In the genomic region with DNA sequence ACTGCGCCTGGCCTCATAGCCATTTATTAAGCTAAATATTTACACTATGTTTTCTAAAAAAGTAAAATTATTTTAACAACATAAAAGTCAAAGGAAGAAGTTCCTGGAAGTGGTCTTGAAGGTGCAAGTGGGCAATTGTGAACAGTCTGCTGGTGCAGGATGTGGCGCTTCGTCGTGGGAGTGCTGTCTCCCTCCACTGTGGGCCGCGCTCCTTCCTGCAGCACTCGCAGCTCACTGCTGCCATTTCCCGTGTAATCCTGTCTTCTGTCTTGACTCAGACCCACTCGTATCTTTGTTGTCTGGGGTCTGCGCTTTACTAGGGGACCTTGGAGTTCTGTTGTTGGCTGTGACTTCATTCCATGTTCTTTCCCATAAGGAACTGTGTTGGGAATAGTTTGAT, we compare ENCODE assay signal across 15 cellular contexts. TPM values are rescaled to one million over a fixed set of nuclear protein-coding genes. Genes with fewer than 3 reads are reported as not detected.
DNase-seq lines count a peak whose midpoint lies in the region; ATAC-seq and TF ChIP-seq lines count a peak whose summit lies in the region.
"Had no signal": no experiment of that assay in that cellular context is flagged by ENCODE, and none has a peak within 500 bp of the region (broad histone marks: within the 10 kb centered on the region; RNA-seq: fewer than 3 reads in every experiment).

No MANE protein-coding gene starts in this region.

- H2AK5ac ChIP-seq in neuronal stem cell (ENCODE audit: low read depth, low read length), result no peak overlapping the region

- POLR2A ChIA-PET in CD4-positive, alpha-beta T cell (lab: Charles Lee), result interaction anchor here (0.8 to 1.5 kb wide), 5 partner anchors 9 to 162 kb away, joined by 3 to 5 read pairs (median 4); no protein-coding TSS in a partner anchor

- peaks cover 3 to 54% of the 10 kb centered on the region in 2 donors for H3K36me3 ChIP-seq in neuronal stem cell (replicated peaks in 1 of 2; ENCODE audit: control insufficient read depth in 2 of 2, insufficient read depth in 2 of 2, low read length in 2 of 2)
- H3K36me3 ChIP-seq: upper lobe of left lung had no signal

- H3K79me1 ChIP-seq in neuronal stem cell (ENCODE audit: low read depth, low read length), result peaks cover 5% of the 10 kb centered on the region

- H3K9ac ChIP-seq in neuronal stem cell (ENCODE audit: low read depth, low read length, poor library complexity), result peak overlapping the region; percentile 51
- H3K9ac ChIP-seq: SK-N-SH had no signal

- H3K9me3 Mint-ChIP-seq in CD4-positive, alpha-beta T cell, result no peaks in the 10 kb centered on the region
- H3K9me3 Mint-ChIP-seq in activated naive CD4-positive, alpha-beta T cell treated with anti-CD3 and anti-CD28 coated beads for 36 hours, result no peaks in the 10 kb centered on the region
- H3K9me3 Mint-ChIP-seq: activated naive CD4-positive, alpha-beta T cell treated with anti-CD3 and anti-CD28 coated beads, Interleukin-2, amount 50 U/mL, for 72 hours had no signal

- no peak overlapping the region for H2BK15ac ChIP-seq in neuronal stem cell (ENCODE audit: low read length)

- no peak overlapping the region for H4K8ac ChIP-seq in neuronal stem cell (ENCODE audit: low read depth, low read length)

- H3K4me2 ChIP-seq in neuronal stem cell (ENCODE audit: insufficient read depth, low read length, poor library complexity, severe bottlenecking), result no peak overlapping the region
- H3K4me2 ChIP-seq: SK-N-SH had no signal

- H3K9me3 ChIP-seq in CD4-positive, alpha-beta T cell (ENCODE audit: control insufficient read depth, low read length), result no peaks in the 10 kb centered on the region
- no peaks in the 10 kb centered on the region for H3K9me3 ChIP-seq in T-helper 17 cell (ENCODE audit: control insufficient read depth, low read length, poor library complexity, severe bottlenecking)
- H3K9me3 ChIP-seq in neuronal stem cell (replicated peaks in 1 of 2; ENCODE audit: control insufficient read depth in 2 of 2, insufficient read depth in 1 of 2, low read depth in 1 of 2, low read length in 2 of 2), result peaks cover 10 to 35% of the 10 kb centered on the region in 2 donors
- H3K9me3 ChIP-seq: SK-N-SH, upper lobe of left lung had no signal

- no peak overlapping the region for H4K91ac ChIP-seq in neuronal stem cell (ENCODE audit: low read depth, low read length, poor library complexity)

- H3K27ac Mint-ChIP-seq in CD4-positive, alpha-beta T cell, result peak overlapping the region; percentile 83
- no peak overlapping the region for H3K27ac Mint-ChIP-seq in T-helper 17 cell
- H3K27ac Mint-ChIP-seq in activated naive CD4-positive, alpha-beta T cell treated with anti-CD3 and anti-CD28 coated beads for 36 hours, result no peak overlapping the region
- H3K27ac Mint-ChIP-seq: activated naive CD4-positive, alpha-beta T cell treated with anti-CD3 and anti-CD28 coated beads, Interleukin-2, amount 50 U/mL, for 72 hours had no signal

- no peak overlapping the region for H2BK12ac ChIP-seq in neuronal stem cell (ENCODE audit: low read length)

- no peak overlapping the region for H3K18ac ChIP-seq in neuronal stem cell (ENCODE audit: low read length)

- H3K4me1 ChIP-seq in neuronal stem cell (ENCODE audit: control insufficient read depth in 2 of 2, insufficient read depth in 1 of 2, low read depth in 1 of 2, low read length in 2 of 2), result no peaks in the 10 kb centered on the region
- H3K4me1 ChIP-seq: upper lobe of left lung had no signal

- no peak overlapping the region for H3K27ac ChIP-seq in CD4-positive, alpha-beta T cell (ENCODE audit: low read depth, low read length)
- H3K27ac ChIP-seq in neuronal stem cell (replicated peaks; ENCODE audit: low read length), result no peak overlapping the region
- H3K27ac ChIP-seq: upper lobe of left lung had no signal

- peaks cover 46% of the 10 kb centered on the region for H3K36me3 Mint-ChIP-seq in CD4-positive, alpha-beta T cell (ENCODE audit: low read depth)
- H3K36me3 Mint-ChIP-seq in T-helper 17 cell (ENCODE audit: low read depth), result peaks cover 2% of the 10 kb centered on the region
- peaks cover 7% of the 10 kb centered on the region for H3K36me3 Mint-ChIP-seq in activated naive CD4-positive, alpha-beta T cell treated with anti-CD3 and anti-CD28 coated beads for 36 hours (ENCODE audit: low read depth)

- H3K4me3 ChIP-seq in neuronal stem cell (ENCODE audit: low read length in 2 of 2), result no peak overlapping the region
- H3K4me3 ChIP-seq: upper lobe of left lung had no signal

- H2BK5ac ChIP-seq in neuronal stem cell (ENCODE audit: low read length), result no peak overlapping the region

- H3K23ac ChIP-seq in neuronal stem cell (ENCODE audit: low read depth, low read length, poor library complexity), result no peak overlapping the region

- CTCF ChIA-PET in CD4-positive, alpha-beta T cell (lab: Charles Lee), result no interaction called here
- CTCF ChIA-PET in activated naive CD4-positive, alpha-beta T cell treated with anti-CD3 and anti-CD28 coated beads for 36 hours (lab: Charles Lee), result interaction anchor here (0.6 to 1.8 kb wide), 4 partner anchors 11 to 73 kb away, joined by 3 to 8 read pairs (median 4); no protein-coding TSS in a partner anchor

- no peaks in the 10 kb centered on the region for H3K27me3 ChIP-seq in CD4-positive, alpha-beta T cell (ENCODE audit: control insufficient read depth, insufficient read depth, low read length)
- H3K27me3 ChIP-seq in neuronal stem cell (ENCODE audit: control insufficient read depth in 3 of 3, insufficient read depth in 3 of 3, low read depth in 1 of 3, low read length in 3 of 3), result no peaks in the 10 kb centered on the region
- H3K27me3 ChIP-seq: upper lobe of left lung had no signal

- TF ChIP-seq CTCF in CD4-positive, alpha-beta T cell (IDR thresholded peaks at IDR 0.05), result no peak

- no peak overlapping the region for H3K4ac ChIP-seq in neuronal stem cell (ENCODE audit: low read length)

- intact Hi-C loops in CD4-positive, alpha-beta T cell (cut with DNase I, micrococcal nuclease), result loop anchor here in 1 of 2 experiments (2.0 kb wide), 1 partner anchor 17 kb away; no protein-coding TSS in a partner anchor
- intact Hi-C loops in activated naive CD4-positive, alpha-beta T cell treated with anti-CD3 and anti-CD28 coated beads for 36 hours (cut with micrococcal nuclease), result no loop called here

- no CpG with 5 or more reads among the region's 10 CpGs for WGBS in neuronal stem cell (ENCODE audit: extremely low coverage in 2 of 2, insufficient read length in 2 of 2, insufficient replicate concordance in 1 of 2), 2 donors

- peak overlapping the region; percentile 46 for H3K4me3 Mint-ChIP-seq in CD4-positive, alpha-beta T cell
- no peak overlapping the region for H3K4me3 Mint-ChIP-seq in T-helper 17 cell
- no peak overlapping the region for H3K4me3 Mint-ChIP-seq in activated naive CD4-positive, alpha-beta T cell treated with anti-CD3 and anti-CD28 coated beads for 36 hours

- peaks cover 92% of the 10 kb centered on the region for H3K4me1 Mint-ChIP-seq in CD4-positive, alpha-beta T cell (ENCODE audit: low read depth)
- peaks cover 34% of the 10 kb centered on the region for H3K4me1 Mint-ChIP-seq in T-helper 17 cell
- H3K4me1 Mint-ChIP-seq in activated naive CD4-positive, alpha-beta T cell treated with anti-CD3 and anti-CD28 coated beads for 36 hours (ENCODE audit: low read depth), result peaks cover 66% of the 10 kb centered on the region

- peak; percentile 78 for ATAC-seq in CD4-positive, alpha-beta T cell (ENCODE audit: poor library complexity)
- peak; percentile 61 for ATAC-seq in T-helper 17 cell
- no peak for ATAC-seq in esophagus mucosa
- no peak for ATAC-seq in HG02642 (IDR thresholded peaks at IDR 0.05; ENCODE audit: poor library complexity, unreplicated experiment)
- ATAC-seq: left ventricle myocardium superior had no signal

- H2BK120ac ChIP-seq in neuronal stem cell (ENCODE audit: low read depth, low read length), result no peak overlapping the region

- H3K14ac ChIP-seq in neuronal stem cell (ENCODE audit: low read length), result no peak overlapping the region

- no peak overlapping the region for H2AFZ ChIP-seq in neuronal stem cell (ENCODE audit: low read length)

- H3K27me3 Mint-ChIP-seq in CD4-positive, alpha-beta T cell, result no peaks in the 10 kb centered on the region
- H3K27me3 Mint-ChIP-seq in T-helper 17 cell, result no peaks in the 10 kb centered on the region
- H3K27me3 Mint-ChIP-seq in activated naive CD4-positive, alpha-beta T cell treated with anti-CD3 and anti-CD28 coated beads for 36 hours (ENCODE audit: low read depth), result no peaks in the 10 kb centered on the region

- peak in 8 of 10 experiments; percentile 40 to 61 (median 50) for DNase-seq in CD4-positive, alpha-beta T cell
- DNase-seq in T-helper 17 cell, result no peak
- peak; percentile 60 for DNase-seq in activated naive CD4-positive, alpha-beta T cell treated with anti-CD3 and anti-CD28 coated beads for 36 hours
- no peak for DNase-seq in neuronal stem cell (ENCODE audit: low spot score)
- no peak for DNase-seq in SHP77 treated with DMSO at 0.1 percent for 48 hours (lab: John Stamatoyannopoulos, UW)
- DNase-seq in NCI-H2081 treated with DMSO at 0.1 percent for 48 hours (lab: John Stamatoyannopoulos, UW), result no peak
- DNase-seq: DMS153, hippocampal formation, left ventricle myocardium superior, NCI-H2227 treated with DMSO at 0.1 percent for 48 hours, SK-N-SH had no signal

RNA-seq across cellular contexts. Expression of gene APBA2, which starts 56.3 kb away (rescaled TPM):
- 100 to 1,000 TPM; 123 to 126 TPM for total RNA-seq in CD4-positive, alpha-beta T cell
- total RNA-seq in T-helper 17 cell (10 to 100 TPM; 27.1 to 28.9 TPM), esophagus mucosa (0.24 TPM)
- total RNA-seq in activated naive CD4-positive, alpha-beta T cell treated with anti-CD3 and anti-CD28 coated beads for 36 hours, result 10 to 100 TPM; 16.2 to 18.3 TPM
- 30.6 TPM for polyA plus RNA-seq in neuronal stem cell (2013, experiment 1 of 2)
- 29.0 TPM for polyA plus RNA-seq in neuronal stem cell (2013, experiment 2 of 2)

Comparison
In these comparisons a context has a peak if more than half of its experiments do, and no peak if none do; other contexts are left out.
1. ATAC-seq: peak in CD4-positive, alpha-beta T cell (single experiment) and T-helper 17 cell (single experiment); none in esophagus mucosa (single experiment) and HG02642 (single experiment).
2. DNase-seq: peak in CD4-positive, alpha-beta T cell (8 of 10) and activated naive CD4-positive, alpha-beta T cell treated with anti-CD3 and anti-CD28 coated beads for 36 hours (single experiment); none in T-helper 17 cell (0 of 3), neuronal stem cell (single experiment), SHP77 treated with DMSO at 0.1 percent for 48 hours (single experiment) and NCI-H2081 treated with DMSO at 0.1 percent for 48 hours (single experiment).
3. RNA of gene APBA2, which starts 56.3 kb away (total RNA-seq): 123 to 126 TPM in CD4-positive, alpha-beta T cell, 27.1 to 28.9 TPM in T-helper 17 cell and 16.2 to 18.3 TPM in activated naive CD4-positive, alpha-beta T cell treated with anti-CD3 and anti-CD28 coated beads for 36 hours; 0.24 TPM in esophagus mucosa (single experiment); every median in the first group is over 10 times any median in the second.